Comparison of ENCODE assay signal across 35 cellular contexts in the genomic region with DNA sequence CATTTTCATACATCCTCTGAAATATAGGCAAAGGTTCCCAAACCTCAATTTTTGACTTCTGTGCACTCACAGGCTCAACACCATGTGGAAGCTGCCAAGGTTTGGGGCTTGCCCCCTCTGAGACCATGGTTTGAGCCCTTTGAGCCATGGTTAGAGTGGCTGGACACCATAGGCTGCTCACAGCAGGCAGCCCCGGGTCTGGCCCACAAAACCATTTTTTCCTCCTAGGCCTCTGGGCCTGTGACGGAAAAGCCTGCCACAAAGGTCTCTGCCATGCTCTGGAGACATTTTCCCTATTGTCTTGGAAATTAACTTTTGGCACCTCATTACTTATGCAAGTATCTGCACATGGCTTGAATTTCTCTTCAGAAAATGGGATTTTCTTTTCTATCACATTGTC.
"Had no signal": no experiment of that assay in that cellular context is flagged by ENCODE, and none has a peak within 500 bp of the region (broad histone marks: within the 10 kb centered on the region; RNA-seq: fewer than 3 reads in every experiment).

No MANE protein-coding gene starts in this region.

- H3K36me3 ChIP-seq: MG63 had no signal

- H3K27me3 ChIP-seq: MG63 had no signal

- H3K4me3 ChIP-seq: MG63 had no signal

- DNase-seq: MG63, MM.1S, MV-4-11, NCI-H1048, NCI-H1092, NCI-H1092 treated with DMSO at 0.1 percent for 48 hours, NCI-H1105, NCI-H1105 treated with DMSO at 0.1 percent for 48 hours, NCI-H1417, NCI-H1417 treated with DMSO at 0.1 percent for 48 hours, NCI-H1436, NCI-H1436 treated with DMSO at 0.1 percent for 48 hours, NCI-H146, NCI-H1694, NCI-H1694 treated with DMSO at 0.1 percent for 48 hours, NCI-H187, NCI-H187 treated with DMSO at 0.1 percent for 48 hours, NCI-H1930, NCI-H2029, NCI-H2029 treated with DMSO at 0.1 percent for 48 hours, NCI-H2081, NCI-H2081 treated with DMSO at 0.1 percent for 48 hours, NCI-H2107, NCI-H2171, NCI-H2171 treated with DMSO at 0.1 percent for 48 hours, NCI-H2227 treated with DMSO at 0.1 percent for 48 hours, NCI-H226, NCI-H345, NCI-H446, NCI-H446 treated with DMSO at 0.1 percent for 48 hours, NCI-H510A, NCI-H510A treated with DMSO at 0.1 percent for 48 hours, NCI-H524, NCI-H524 treated with DMSO at 0.1 percent for 48 hours, NCI-H526 had no signal
